ENCODE assay signal across 9 cellular contexts in the genomic region with DNA sequence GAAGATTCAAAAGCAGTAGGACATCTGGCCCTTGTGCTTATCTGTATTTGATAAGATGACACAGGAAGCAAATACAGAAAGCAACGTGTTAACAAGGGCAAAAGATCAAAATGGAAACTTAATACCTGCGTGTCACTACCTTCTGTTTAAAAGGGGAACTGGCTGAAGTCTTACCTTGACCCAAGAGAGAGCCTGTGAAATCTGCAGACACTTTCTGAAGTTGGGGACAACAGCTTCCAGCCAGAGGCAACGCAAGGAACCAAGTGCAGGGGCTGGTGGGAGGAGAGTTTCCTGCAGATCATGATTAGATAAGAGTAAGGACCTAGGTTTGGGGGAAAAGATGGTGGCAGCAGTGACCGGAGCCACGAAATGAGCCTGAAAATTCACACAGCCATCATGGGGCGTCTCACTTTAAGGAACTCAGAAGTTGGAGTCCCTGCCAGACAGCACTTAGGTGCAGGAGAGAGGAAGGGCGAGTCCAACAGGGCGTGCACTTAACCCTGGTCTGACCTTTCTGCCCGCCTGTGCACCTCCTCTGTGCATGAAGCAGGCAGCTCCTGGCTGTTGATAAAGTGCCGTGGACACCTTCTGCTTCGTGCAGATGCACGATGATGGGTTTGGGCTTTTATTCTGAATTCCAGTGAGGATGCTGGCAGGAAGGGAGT.
DNase-seq lines count a peak whose midpoint lies in the region; ATAC-seq, FAIRE-seq and TF ChIP-seq lines count a peak whose summit lies in the region.
"Had no signal": no experiment of that assay in that cellular context is flagged by ENCODE, and none has a peak within 500 bp of the region (broad histone marks: within the 10 kb centered on the region; RNA-seq: fewer than 3 reads in every experiment).

No MANE protein-coding gene starts in this region.

- TF ChIP-seq EP300 in H1 (IDR thresholded peaks at IDR 0.05; ENCODE audit: borderline replicate concordance in 1 of 2, low read depth in 2 of 2, low read length in 2 of 2) = no peak

- no peak for FAIRE-seq in H1 (lab: Jason Lieb, UNC)

- TF ChIP-seq CTCF in CD14-positive monocyte (IDR thresholded peaks at IDR 0.05) (no peak), H1 (IDR thresholded peaks at IDR 0.05; ENCODE audit: control extremely low read depth in 1 of 3, insufficient read depth in 1 of 3, low read depth in 1 of 3, low read length in 3 of 3) (no peak), natural killer cell (IDR thresholded peaks at IDR 0.05) (no peak)

- H4K20me1 ChIP-seq in H1 (replicated peaks in 1 of 2; ENCODE audit: control insufficient read depth in 1 of 2, insufficient read depth in 2 of 2, low read length in 2 of 2) = peaks cover 0 to 2% of the 10 kb centered on the region in 2 experiments

- no peak overlapping the region for H3K18ac ChIP-seq in H1 (ENCODE audit: extremely low read depth, low read length)

- H3K23me2 ChIP-seq in H1 (ENCODE audit: low read depth, low read length) = no peaks in the 10 kb centered on the region; the same call in 1 of the 2 replicates

- H4K5ac ChIP-seq in H1 (ENCODE audit: insufficient read length, low read depth, low read length) = no peak overlapping the region

- H3K4me3 ChIP-seq in H1 (ENCODE audit: extremely low read depth in 1 of 4, insufficient read depth in 2 of 4, low read depth in 3 of 4, low read length in 4 of 4) = no peak overlapping the region

- no peaks in the 10 kb centered on the region for H3K27me3 ChIP-seq in H1 (replicated peaks in 1 of 4; ENCODE audit: control insufficient read depth in 3 of 4, extremely low read depth in 1 of 4, insufficient read depth in 3 of 4, low read length in 3 of 4)

- no peak overlapping the region for H2AFZ ChIP-seq in H1 (ENCODE audit: low read length)

- intact Hi-C loops in CD14-positive monocyte (cut with micrococcal nuclease) (loop anchor here in 1 of 2 donors (5.0 kb wide), 1 partner anchor 152 kb away; the partner anchor contains the start of gene BHLHE40), natural killer cell (cut with micrococcal nuclease) (no loop called here), head of caudate nucleus (cut with DNase I) (no loop called here)

- POLR2A ChIA-PET in H1 (lab: Charles Lee; ENCODE audit: partially characterized antibody) = interaction anchor here (1.5 kb wide), 1 partner anchor 11 kb away, joined by 3 read pairs; no protein-coding TSS in a partner anchor

- H3K27me3 Mint-ChIP-seq in CD14-positive monocyte (ENCODE audit: low read depth in 3 of 3) (peaks cover 0 to 4% (median 3%) of the 10 kb centered on the region in 3 donors), natural killer cell (ENCODE audit: low read depth in 2 of 2) (no peaks in the 10 kb centered on the region)

- no peak overlapping the region for H3K27ac ChIP-seq in H1 (ENCODE audit: low read depth, low read length)

- H3K9me3 ChIP-seq in H1 (ENCODE audit: insufficient read depth in 2 of 2, low read depth in 1 of 2, low read length in 1 of 2) = no peaks in the 10 kb centered on the region

- H2BK12ac ChIP-seq in H1 (ENCODE audit: low read depth, low read length) = no peak overlapping the region

- H3K36me3 ChIP-seq in H1 (ENCODE audit: control insufficient read depth in 2 of 4, insufficient read depth in 4 of 4, low read length in 3 of 4) = no peaks in the 10 kb centered on the region

- H2BK15ac ChIP-seq in H1 (ENCODE audit: low read length) = no peak overlapping the region

- H3K9me3 Mint-ChIP-seq in CD14-positive monocyte (no peaks in the 10 kb centered on the region), natural killer cell (no peaks in the 10 kb centered on the region)

- no peak overlapping the region for H3K23ac ChIP-seq in H1 (ENCODE audit: insufficient read length)

- no peak overlapping the region for H3K4ac ChIP-seq in H1 (replicated peaks; ENCODE audit: insufficient read length, low read depth, low read length)

- H3K4me3 Mint-ChIP-seq in CD14-positive monocyte (peak overlapping the region; percentile 48 to 60), natural killer cell (peak overlapping the region; percentile 68)

- ATAC-seq in natural killer cell (no peak), GM18502 (IDR thresholded peaks at IDR 0.05; ENCODE audit: poor library complexity, unreplicated experiment) (no peak), GM21825 (IDR thresholded peaks at IDR 0.05; ENCODE audit: unreplicated experiment) (no peak)

- H3K36me3 Mint-ChIP-seq in CD14-positive monocyte (peaks cover 53 to 61% of the 10 kb centered on the region in 2 donors), natural killer cell (peaks cover under 1% of the 10 kb centered on the region)

- no peak overlapping the region for H3K4me2 ChIP-seq in H1 (ENCODE audit: insufficient read depth in 1 of 2, low read depth in 2 of 2, low read length in 2 of 2)

- no peak overlapping the region for H2BK120ac ChIP-seq in H1 (replicated peaks; ENCODE audit: low read depth, low read length)

- no peak overlapping the region for H4K91ac ChIP-seq in H1 (replicated peaks; ENCODE audit: insufficient read length, low read length)

- DNase-seq in CD14-positive monocyte (ENCODE audit: low spot score) (peak; percentile 66), SKM-1 (lab: John Stamatoyannopoulos, UW; ENCODE audit: unreplicated experiment) (peak; percentile 26), H1 (ENCODE audit: low read depth in 1 of 2, low spot score in 2 of 2) (no peak), natural killer cell (no peak), COLO829 (ENCODE audit: low spot score) (no peak), head of caudate nucleus (no peak)
- DNase-seq: DMS 273 treated with DMSO at 0.1 percent for 48 hours had no signal

- H3K79me2 ChIP-seq in H1 (ENCODE audit: control insufficient read depth in 1 of 2, insufficient read depth in 2 of 2, low read length in 2 of 2) = no peaks in the 10 kb centered on the region

- no peak overlapping the region for H2AK5ac ChIP-seq in H1 (ENCODE audit: low read depth, low read length)

- H4K8ac ChIP-seq in H1 (ENCODE audit: extremely low read depth, insufficient read depth, low read length) = 0 out of 2 replicates have a peak overlapping the region, but pooled peaks have one; percentile 35

- no peak overlapping the region for H2BK5ac ChIP-seq in H1 (ENCODE audit: low read depth, low read length)

- peaks cover 0 to 4% (median 2%) of the 10 kb centered on the region in 4 experiments; a peak in 3 of 7 replicates for H3K4me1 ChIP-seq in H1 (replicated peaks in 1 of 4; ENCODE audit: control insufficient read depth in 3 of 4, insufficient read depth in 4 of 4, low read length in 3 of 4)

- no peak for TF ChIP-seq RAD21 in H1 (IDR thresholded peaks at IDR 0.05 in 1 of 2, conservative IDR thresholded peaks at IDR 0.05 in 1 of 2; ENCODE audit: low read depth in 2 of 2, low read length in 2 of 2)

- WGBS in H1 (ENCODE audit: extremely low coverage in 1 of 2, insufficient coverage in 1 of 2, insufficient read length in 1 of 2, insufficient replicate concordance in 2 of 2, low coverage in 1 of 2, low lambda C conversion rate in 2 of 2, missing lambda C conversion rate in 1 of 2), 2 experiments = 81% methylated on average over 12 of the region's 12 CpGs; no CpG with 5 or more reads in 1 of the 2 experiments

- no peak overlapping the region for H2BK20ac ChIP-seq in H1 (ENCODE audit: low read length)

- H3K56ac ChIP-seq in H1 (replicated peaks; ENCODE audit: insufficient read length, low read depth, low read length) = no peak overlapping the region

- H3K9ac ChIP-seq in H1 (replicated peaks in 1 of 4; ENCODE audit: extremely low read depth in 1 of 4, low read depth in 3 of 4, low read length in 3 of 4) = no peak overlapping the region

- H3K4me1 Mint-ChIP-seq in CD14-positive monocyte (peaks cover 63% of the 10 kb centered on the region), natural killer cell (peaks cover 78 to 84% of the 10 kb centered on the region in 2 donors)

- no peaks in the 10 kb centered on the region for H3K79me1 ChIP-seq in H1 (ENCODE audit: low read depth, low read length)

- no peak for TF ChIP-seq POLR2A in H1 (IDR thresholded peaks at IDR 0.05; ENCODE audit: control extremely low read depth in 1 of 2, low read depth in 2 of 2, low read length in 2 of 2)

- H3K27ac Mint-ChIP-seq in CD14-positive monocyte (peak overlapping the region in 6 of 7 donors; percentile 68 to 84 (median 71)), natural killer cell (peak overlapping the region; percentile 65 to 76)

- no peak overlapping the region for H3K14ac ChIP-seq in H1 (ENCODE audit: insufficient read length)

- CTCF ChIA-PET in H1 (lab: Charles Lee; ENCODE audit: partially characterized antibody) = interaction anchor here (1.1 to 1.8 kb wide), 4 partner anchors 9 to 190 kb away, joined by 3 to 7 read pairs (median 4); no protein-coding TSS in a partner anchor

TF ChIP-seq in H1, 55 proteins besides CTCF, POLR2A, EP300 and RAD21:
- no peak for TF ChIP-seq RNF2 (IDR thresholded peaks at IDR 0.05; ENCODE audit: borderline replicate concordance, low read depth, low read length, missing control alignments, poor library complexity, severe bottlenecking)
- TF ChIP-seq SIN3A (conservative IDR thresholded peaks at IDR 0.05 in 1 of 2, IDR thresholded peaks at IDR 0.05 in 1 of 2; ENCODE audit: low read depth in 1 of 2, low read length in 2 of 2) = no peak
- no peak for TF ChIP-seq TEAD4 (IDR thresholded peaks at IDR 0.05; ENCODE audit: low read depth, low read length)
- TF ChIP-seq SIX5 (IDR thresholded peaks at IDR 0.05; ENCODE audit: low read depth, low read length) = no peak
- no peak for TF ChIP-seq RFX5 (IDR thresholded peaks at IDR 0.05; ENCODE audit: borderline replicate concordance, low read depth, low read length)
- TF ChIP-seq TBP (IDR thresholded peaks at IDR 0.05; ENCODE audit: low read depth, low read length) = no peak
- no peak for TF ChIP-seq FOSL1 (IDR thresholded peaks at IDR 0.05; ENCODE audit: insufficient read depth, low read depth, low read length)
- no peak for TF ChIP-seq BRCA1 (IDR thresholded peaks at IDR 0.05; ENCODE audit: low read depth, low read length)
- no peak for TF ChIP-seq PHF8 (conservative IDR thresholded peaks at IDR 0.05; ENCODE audit: low read depth, low read length)
- no peak for TF ChIP-seq SRF (IDR thresholded peaks at IDR 0.05; ENCODE audit: low read depth, low read length)
- no peak for TF ChIP-seq MAFK (IDR thresholded peaks at IDR 0.05; ENCODE audit: low read depth, low read length)
TF ChIP-seq in H1: peak in this region for 0.

Comparison
In these comparisons a context has a peak if more than half of its experiments do, and no peak if none do; other contexts are left out.
1. DNase-seq: peak in CD14-positive monocyte (single experiment) and SKM-1 (single experiment); none in H1 (0 of 2), natural killer cell (single experiment), COLO829 (single experiment) and head of caudate nucleus (0 of 42).